ENCODE assay signal across 14 cellular contexts in genomic region chr10:100340948-100341847, GRCh38. TPM values are rescaled to one million over a fixed set of nuclear protein-coding genes. Genes with fewer than 3 reads are reported as not detected.
DNase-seq lines count a peak whose midpoint lies in the region; ATAC-seq, FAIRE-seq and TF ChIP-seq lines count a peak whose summit lies in the region.
"Had no signal": no experiment of that assay in that cellular context is flagged by ENCODE, and none has a peak within 500 bp of the region (broad histone marks: within the 10 kb centered on the region; RNA-seq: fewer than 3 reads in every experiment).

No MANE protein-coding gene starts in this region.

- DNase-seq in NCI-H1092 treated with DMSO at 0.1 percent for 48 hours (lab: John Stamatoyannopoulos, UW) (peak; percentile 36), NCI-H1092 (lab: John Stamatoyannopoulos, UW) (no peak), dorsolateral prefrontal cortex (peak in 9 of 10 donors; percentile 66 to 90 (median 86)), mesendoderm (no peak), substantia nigra (lab: John Stamatoyannopoulos, UW) (peak; percentile 27 to 93 (median 82)), lower leg skin (ENCODE audit: low spot score in 2 of 2) (no peak), kidney (no peak)
- DNase-seq: activated CD8-positive, alpha-beta memory T cell treated with anti-CD3 and anti-CD28 coated beads for 24 hours; cerebellar nuclear complex; PC-3 had no signal

- H2BK5ac ChIP-seq in mesendoderm (ENCODE audit: low read length), result peak overlapping the region; percentile 41

- H3K79me1 ChIP-seq in mesendoderm (ENCODE audit: low read length), result no peaks in the 10 kb centered on the region

- H3K4me1 ChIP-seq in mesendoderm (ENCODE audit: control insufficient read depth, low read depth, low read length), result peaks cover 7% of the 10 kb centered on the region
- peaks cover 0 to 2% of the 10 kb centered on the region in 2 donors for H3K4me1 ChIP-seq in kidney (ENCODE audit: control insufficient read depth in 1 of 2, insufficient read depth in 1 of 2, low read depth in 1 of 2, low read length in 2 of 2)

- H3K4me3 ChIP-seq in dorsolateral prefrontal cortex, result peak overlapping the region in 10 of 59 donors; percentile 2 to 48 (median 14)
- no peak overlapping the region for H3K4me3 ChIP-seq in mesendoderm (ENCODE audit: low read length)
- no peak overlapping the region for H3K4me3 ChIP-seq in lower leg skin (ENCODE audit: low read depth, poor library complexity, severe bottlenecking)
- no peak overlapping the region for H3K4me3 ChIP-seq in kidney (ENCODE audit: low read length in 2 of 2)
- H3K4me3 ChIP-seq: skin epidermis had no signal

- no peaks in the 10 kb centered on the region for H3K36me3 ChIP-seq in mesendoderm (ENCODE audit: control insufficient read depth, insufficient read depth, low read length)
- H3K36me3 ChIP-seq in kidney (ENCODE audit: control insufficient read depth in 1 of 2, insufficient read depth in 2 of 2, low read length in 2 of 2), result no peaks in the 10 kb centered on the region

- H3K79me2 ChIP-seq in mesendoderm (ENCODE audit: control insufficient read depth, insufficient read depth, low read length), result peaks cover 1% of the 10 kb centered on the region

- no peak overlapping the region for H4K5ac ChIP-seq in mesendoderm (ENCODE audit: low read length)

- no peak overlapping the region for H3K23ac ChIP-seq in mesendoderm (ENCODE audit: low read length)

- peak overlapping the region; percentile 32 to 99 (median 88) for H3K27ac ChIP-seq in dorsolateral prefrontal cortex
- H3K27ac ChIP-seq in mesendoderm (ENCODE audit: low read depth, low read length), result no peak overlapping the region
- peak overlapping the region; percentile 86 for H3K27ac ChIP-seq in substantia nigra (ENCODE audit: low read depth, low read length, poor library complexity, severe bottlenecking)
- no peak overlapping the region for H3K27ac ChIP-seq in kidney (ENCODE audit: low read depth in 2 of 2, low read length in 2 of 2)
- H3K27ac ChIP-seq: skin epidermis had no signal

- no peak overlapping the region for H3K18ac ChIP-seq in mesendoderm (ENCODE audit: low read length)

- no peak overlapping the region for H3K4ac ChIP-seq in mesendoderm (ENCODE audit: low read depth, low read length)

- FAIRE-seq in kidney (lab: Jason Lieb, UNC), result no peak
- FAIRE-seq: A204.1, G401.6 had no signal

- H3K56ac ChIP-seq in mesendoderm (ENCODE audit: low read length), result peak overlapping the region; percentile 80

- whole genome bisulfite sequencing in mesendoderm (ENCODE audit: extremely low coverage, insufficient coverage, low lambda C conversion rate), result no CpG with 5 or more reads among the region's 12 CpGs
- 70 to 73% methylated on average over 12 of the region's 12 CpGs for WGBS in lower leg skin, 2 donors

- H3K9ac ChIP-seq in mesendoderm (ENCODE audit: low read length) (peak overlapping the region; percentile 36), kidney (ENCODE audit: low read length in 2 of 2) (no peak overlapping the region)

- TF ChIP-seq CTCF in dorsolateral prefrontal cortex (IDR thresholded peaks at IDR 0.05 in 54 of 56, conservative IDR thresholded peaks at IDR 0.05 in 2 of 56; ENCODE audit: low read depth in 1 of 56, partially characterized antibody in 56 of 56) (peak in 21 of 56 donors; percentile 6 to 51 (median 25)), lower leg skin (IDR thresholded peaks at IDR 0.05) (no peak), kidney (IDR thresholded peaks at IDR 0.05; ENCODE audit: borderline replicate concordance, extremely low read depth, insufficient read depth) (no peak)

- no peaks in the 10 kb centered on the region for H3K9me3 ChIP-seq in kidney (ENCODE audit: control insufficient read depth in 1 of 2, low read length in 2 of 2)

- H3K27me3 ChIP-seq in dorsolateral prefrontal cortex (no peaks in the 10 kb centered on the region), mesendoderm (ENCODE audit: insufficient read depth, low read length, poor library complexity) (no peaks in the 10 kb centered on the region)

- ATAC-seq in HG02870 (IDR thresholded peaks at IDR 0.05; ENCODE audit: unreplicated experiment), result no peak
- ATAC-seq: PC-3 had no signal

- H2AK5ac ChIP-seq in mesendoderm (ENCODE audit: low read length), result peak overlapping the region; percentile 57

- TF ChIP-seq POLR2A in lower leg skin (IDR thresholded peaks at IDR 0.05), result no peak

- no peak overlapping the region for H2BK120ac ChIP-seq in mesendoderm (ENCODE audit: low read depth, low read length)

- no peak overlapping the region for H4K8ac ChIP-seq in mesendoderm (ENCODE audit: low read depth, low read length)

- intact Hi-C loops in dorsolateral prefrontal cortex (cut with DNase I) (loop anchor here (5.0 to 10.0 kb wide), 2 partner anchors 39 to 184 kb away; partner anchors contain the start of gene NDUFB8 (in 1 of the 2)), lower leg skin (cut with DNase I; ENCODE audit: low total_unique reads) (no loop called here), kidney (cut with DNase I) (no loop called here)

- H2BK15ac ChIP-seq in mesendoderm (replicated peaks; ENCODE audit: low read depth), result no peak overlapping the region

- no peak overlapping the region for H3K4me2 ChIP-seq in mesendoderm (ENCODE audit: low read length)

RNA-seq across cellular contexts. Expression of gene SCD, which starts 5.8 kb away (rescaled TPM):
- total RNA-seq in dorsolateral prefrontal cortex (1,000 to 10,000 TPM in 2 of 120 experiments, 100 to 1,000 TPM in 118; 133 to 1,473 (median 374) TPM), lower leg skin (10 to 100 TPM; 23.8 to 56.7 (median 32.3) TPM), kidney (8.7 TPM)
- 565 TPM for polyA plus RNA-seq in mesendoderm (2013, experiment 1 of 2)
- polyA plus RNA-seq in mesendoderm (2013, experiment 2 of 2), result 558 TPM
- 10.7 TPM for polyA plus RNA-seq in kidney (ENCODE audit: insufficient read depth, low read depth, low replicate concordance)

RNA-seq across cellular contexts. Expression of gene PKD2L1, which starts 11.2 kb away (rescaled TPM):
- total RNA-seq in dorsolateral prefrontal cortex (10 to 100 TPM in 9 of 120 experiments, 1 to 10 TPM in 108, under 1 TPM in 3; 0.25 to 18.1 (median 4.4) TPM), lower leg skin (not detected), kidney (not detected)
- polyA plus RNA-seq in mesendoderm (2013, experiment 1 of 2), result 0.04 TPM
- 0.07 TPM for polyA plus RNA-seq in mesendoderm (2013, experiment 2 of 2)
- polyA plus RNA-seq in kidney (ENCODE audit: insufficient read depth, low read depth, low replicate concordance), result 0.17 TPM
- total RNA-seq: PC-3 had no signal

RNA-seq across cellular contexts. Expression of gene BLOC1S2, which starts 54.7 kb away (rescaled TPM):
- total RNA-seq in dorsolateral prefrontal cortex, result 10 to 100 TPM; 29.3 to 92.1 (median 61.9) TPM
- 60.3 TPM for polyA plus RNA-seq in mesendoderm (2013, experiment 1 of 2)
- 59.0 TPM for polyA plus RNA-seq in mesendoderm (2013, experiment 2 of 2)
- total RNA-seq in lower leg skin, result 10 to 100 TPM; 33.4 to 51.1 (median 38.0) TPM
- total RNA-seq in kidney, result 31.8 TPM
- polyA plus RNA-seq in kidney (ENCODE audit: insufficient read depth, low read depth, low replicate concordance), result 56.3 TPM

Comparison
In these comparisons a context has a peak if more than half of its experiments do, and no peak if none do; other contexts are left out.
1. DNase-seq: peak in NCI-H1092 treated with DMSO at 0.1 percent for 48 hours (single experiment), dorsolateral prefrontal cortex (9 of 10) and substantia nigra (49 of 49); none in NCI-H1092 (single experiment), mesendoderm (single experiment), lower leg skin (0 of 2) and kidney (single experiment).
2. H3K27ac ChIP-seq: peak in dorsolateral prefrontal cortex (59 of 59) and substantia nigra (single experiment); none in mesendoderm (single experiment) and kidney (0 of 2).
3. intact Hi-C loops: an anchor here in dorsolateral prefrontal cortex (5.0 to 10.0 kb wide); none called in lower leg skin and kidney.